ENCODE assay signal across 1 cellular context in the genomic region with DNA sequence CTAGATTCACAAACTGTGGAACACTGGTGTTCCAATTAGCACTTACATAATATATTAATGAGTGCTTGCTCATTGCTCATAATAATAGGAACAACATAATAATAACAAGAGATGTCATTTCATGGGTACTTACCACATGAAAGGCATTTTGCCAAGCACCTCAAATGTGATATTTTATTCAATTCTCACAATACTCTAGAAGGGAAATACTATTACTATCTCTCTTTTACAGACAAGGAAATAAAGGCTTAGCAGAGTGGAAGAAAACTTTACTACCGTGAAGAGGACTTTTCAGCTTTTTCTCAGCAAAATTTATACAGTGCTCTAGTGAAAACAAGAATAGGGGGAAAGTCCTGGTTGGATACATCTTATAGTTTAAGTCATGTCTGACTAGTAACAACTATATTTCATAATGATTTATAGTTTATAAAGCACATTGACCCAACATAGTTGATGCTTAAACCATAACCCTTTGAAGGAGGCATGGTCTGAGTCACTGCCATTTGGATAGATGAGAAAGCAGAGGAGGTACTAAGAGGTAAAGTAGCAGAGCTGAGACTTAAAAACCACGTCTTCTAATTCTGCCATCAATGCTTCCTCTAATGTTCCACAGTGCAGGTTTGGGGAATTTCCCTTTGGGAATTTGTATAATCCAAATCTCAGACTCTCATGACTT.
TF ChIP-seq lines count a peak whose summit lies in the region.

No MANE protein-coding gene starts in this region.

TF ChIP-seq in GM12878, 131 proteins besides CTCF, POLR2A, EP300 and RAD21:
- TF ChIP-seq TAF1 (IDR thresholded peaks at IDR 0.05; ENCODE audit: borderline replicate concordance, low read depth, low read length) (no peak), IKZF2 (IDR thresholded peaks at IDR 0.05) (no peak), ESRRA (IDR thresholded peaks at IDR 0.05; ENCODE audit: low read length) (no peak), POLR2AphosphoS5 (IDR thresholded peaks at IDR 0.05; ENCODE audit: low read length) (no peak), SRF (IDR thresholded peaks at IDR 0.05; ENCODE audit: low read depth in 2 of 2, low read length in 2 of 2) (no peak)
- TF ChIP-seq, protein P1, sequence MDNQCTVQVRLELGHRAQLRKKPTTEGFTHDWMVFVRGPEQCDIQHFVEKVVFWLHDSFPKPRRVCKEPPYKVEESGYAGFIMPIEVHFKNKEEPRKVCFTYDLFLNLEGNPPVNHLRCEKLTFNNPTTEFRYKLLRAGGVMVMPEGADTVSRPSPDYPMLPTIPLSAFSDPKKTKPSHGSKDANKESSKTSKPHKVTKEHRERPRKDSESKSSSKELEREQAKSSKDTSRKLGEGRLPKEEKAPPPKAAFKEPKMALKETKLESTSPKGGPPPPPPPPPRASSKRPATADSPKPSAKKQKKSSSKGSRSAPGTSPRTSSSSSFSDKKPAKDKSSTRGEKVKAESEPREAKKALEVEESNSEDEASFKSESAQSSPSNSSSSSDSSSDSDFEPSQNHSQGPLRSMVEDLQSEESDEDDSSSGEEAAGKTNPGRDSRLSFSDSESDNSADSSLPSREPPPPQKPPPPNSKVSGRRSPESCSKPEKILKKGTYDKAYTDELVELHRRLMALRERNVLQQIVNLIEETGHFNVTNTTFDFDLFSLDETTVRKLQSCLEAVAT (IDR thresholded peaks at IDR 0.05): no peak
